Comparison of ENCODE assay signal across 15 cellular contexts in genomic region chr20:61561111-61561830, GRCh38.
"Had no signal": no experiment of that assay in that cellular context is flagged by ENCODE, and none has a peak within 500 bp of the region (broad histone marks: within the 10 kb centered on the region; RNA-seq: fewer than 3 reads in every experiment).

No MANE protein-coding gene starts in this region.

- ATAC-seq: effector memory CD8-positive, alpha-beta T cell; natural killer cell had no signal

- DNase-seq: effector memory CD8-positive, alpha-beta T cell; esophagus squamous epithelium; foreskin melanocyte; hippocampal formation; kidney glomerular epithelial cell; natural killer cell; stimulated activated CD4-positive, alpha-beta T cell treated with anti-CD3 and anti-CD28 coated beads, Interleukin-2, amount 100 ng/mL, for 48 hours; stimulated activated naive CD4-positive, alpha-beta T cell treated with Interleukin-2 at 50 U/mL for 16 hours; tibial artery; uterus had no signal

- H3K36me3 ChIP-seq: esophagus squamous epithelium, heart left ventricle, pancreas, tibial artery, upper lobe of left lung, uterus had no signal

- H3K27ac ChIP-seq: epithelial cell of prostate, esophagus squamous epithelium, heart left ventricle, pancreas, tibial artery, upper lobe of left lung, uterus had no signal

- H3K4me1 ChIP-seq: heart left ventricle, pancreas, tibial artery, uterus had no signal

- H3K27me3 ChIP-seq: pancreas, upper lobe of left lung, uterus had no signal

- H3K9me3 ChIP-seq: esophagus squamous epithelium, heart left ventricle, mucosa of descending colon, pancreas, tibial artery, uterus had no signal

- H3K4me3 ChIP-seq: esophagus squamous epithelium, heart left ventricle, mucosa of descending colon, pancreas, tibial artery, upper lobe of left lung, uterus had no signal
